Comparison of ENCODE assay signal across 1 cellular context in the genomic region with DNA sequence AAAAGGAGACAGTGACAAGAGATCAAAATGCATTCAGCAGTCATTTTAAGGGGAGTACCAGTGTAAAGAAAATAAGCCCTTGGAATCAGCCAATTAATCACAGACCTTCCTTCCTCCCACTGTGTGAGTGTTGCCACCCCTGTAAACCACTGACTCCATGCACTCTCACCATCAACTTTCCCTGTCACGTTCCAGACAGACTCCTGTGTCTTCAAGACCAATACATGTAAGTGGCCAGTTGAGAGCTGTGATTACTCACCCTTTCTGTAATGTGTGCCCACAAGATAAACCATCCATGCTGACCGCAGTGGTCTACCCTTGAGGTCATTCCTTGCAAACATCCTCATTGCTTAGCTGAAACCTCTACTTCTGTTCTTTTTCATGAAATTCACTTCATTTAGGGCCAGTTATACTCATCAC.
A peak's percentile ranks its signal among the peaks of the same experiment; 100 is the strongest.
TF ChIP-seq lines count a peak whose summit lies in the region.

No MANE protein-coding gene starts in this region.

TF ChIP-seq in HEK293, 187 proteins besides CTCF, POLR2A, EP300 and RAD21 (continued from another document):
- TF ChIP-seq, protein P1, sequence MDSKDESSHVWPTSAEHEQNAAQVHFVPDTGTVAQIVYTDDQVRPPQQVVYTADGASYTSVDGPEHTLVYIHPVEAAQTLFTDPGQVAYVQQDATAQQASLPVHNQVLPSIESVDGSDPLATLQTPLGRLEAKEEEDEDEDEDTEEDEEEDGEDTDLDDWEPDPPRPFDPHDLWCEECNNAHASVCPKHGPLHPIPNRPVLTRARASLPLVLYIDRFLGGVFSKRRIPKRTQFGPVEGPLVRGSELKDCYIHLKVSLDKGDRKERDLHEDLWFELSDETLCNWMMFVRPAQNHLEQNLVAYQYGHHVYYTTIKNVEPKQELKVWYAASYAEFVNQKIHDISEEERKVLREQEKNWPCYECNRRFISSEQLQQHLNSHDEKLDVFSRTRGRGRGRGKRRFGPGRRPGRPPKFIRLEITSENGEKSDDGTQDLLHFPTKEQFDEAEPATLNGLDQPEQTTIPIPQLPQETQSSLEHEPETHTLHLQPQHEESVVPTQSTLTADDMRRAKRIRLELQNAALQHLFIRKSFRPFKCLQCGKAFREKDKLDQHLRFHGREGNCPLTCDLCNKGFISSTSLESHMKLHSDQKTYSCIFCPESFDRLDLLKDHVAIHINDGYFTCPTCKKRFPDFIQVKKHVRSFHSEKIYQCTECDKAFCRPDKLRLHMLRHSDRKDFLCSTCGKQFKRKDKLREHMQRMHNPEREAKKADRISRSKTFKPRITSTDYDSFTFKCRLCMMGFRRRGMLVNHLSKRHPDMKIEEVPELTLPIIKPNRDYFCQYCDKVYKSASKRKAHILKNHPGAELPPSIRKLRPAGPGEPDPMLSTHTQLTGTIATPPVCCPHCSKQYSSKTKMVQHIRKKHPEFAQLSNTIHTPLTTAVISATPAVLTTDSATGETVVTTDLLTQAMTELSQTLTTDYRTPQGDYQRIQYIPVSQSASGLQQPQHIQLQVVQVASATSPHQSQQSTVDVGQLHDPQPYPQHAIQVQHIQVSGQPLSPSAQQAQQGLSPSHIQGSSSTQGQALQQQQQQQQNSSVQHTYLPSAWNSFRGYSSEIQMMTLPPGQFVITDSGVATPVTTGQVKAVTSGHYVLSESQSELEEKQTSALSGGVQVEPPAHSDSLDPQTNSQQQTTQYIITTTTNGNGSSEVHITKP (tag by site-specific recombination; IDR thresholded peaks at IDR 0.05), result peak; percentile 66
- no peak for TF ChIP-seq ZNF311 (tag by site-specific recombination; IDR thresholded peaks at IDR 0.05; ENCODE audit: borderline replicate concordance)
- no peak for TF ChIP-seq ZNF48 (tag by site-specific recombination; IDR thresholded peaks at IDR 0.05)
- no peak for TF ChIP-seq ZNF174 (tag by site-specific recombination; IDR thresholded peaks at IDR 0.05)
- no peak for TF ChIP-seq ZNF561 (tag by site-specific recombination; IDR thresholded peaks at IDR 0.05; ENCODE audit: borderline replicate concordance)
- TF ChIP-seq ZNF175 (tag by site-specific recombination; IDR thresholded peaks at IDR 0.05), result no peak
- TF ChIP-seq ZSCAN23 (tag by site-specific recombination; IDR thresholded peaks at IDR 0.05), result no peak
- TF ChIP-seq ZNF600 (tag by site-specific recombination; IDR thresholded peaks at IDR 0.05), result peak; percentile 47; the same call in 1 of the 2 replicates
- TF ChIP-seq, protein P2, sequence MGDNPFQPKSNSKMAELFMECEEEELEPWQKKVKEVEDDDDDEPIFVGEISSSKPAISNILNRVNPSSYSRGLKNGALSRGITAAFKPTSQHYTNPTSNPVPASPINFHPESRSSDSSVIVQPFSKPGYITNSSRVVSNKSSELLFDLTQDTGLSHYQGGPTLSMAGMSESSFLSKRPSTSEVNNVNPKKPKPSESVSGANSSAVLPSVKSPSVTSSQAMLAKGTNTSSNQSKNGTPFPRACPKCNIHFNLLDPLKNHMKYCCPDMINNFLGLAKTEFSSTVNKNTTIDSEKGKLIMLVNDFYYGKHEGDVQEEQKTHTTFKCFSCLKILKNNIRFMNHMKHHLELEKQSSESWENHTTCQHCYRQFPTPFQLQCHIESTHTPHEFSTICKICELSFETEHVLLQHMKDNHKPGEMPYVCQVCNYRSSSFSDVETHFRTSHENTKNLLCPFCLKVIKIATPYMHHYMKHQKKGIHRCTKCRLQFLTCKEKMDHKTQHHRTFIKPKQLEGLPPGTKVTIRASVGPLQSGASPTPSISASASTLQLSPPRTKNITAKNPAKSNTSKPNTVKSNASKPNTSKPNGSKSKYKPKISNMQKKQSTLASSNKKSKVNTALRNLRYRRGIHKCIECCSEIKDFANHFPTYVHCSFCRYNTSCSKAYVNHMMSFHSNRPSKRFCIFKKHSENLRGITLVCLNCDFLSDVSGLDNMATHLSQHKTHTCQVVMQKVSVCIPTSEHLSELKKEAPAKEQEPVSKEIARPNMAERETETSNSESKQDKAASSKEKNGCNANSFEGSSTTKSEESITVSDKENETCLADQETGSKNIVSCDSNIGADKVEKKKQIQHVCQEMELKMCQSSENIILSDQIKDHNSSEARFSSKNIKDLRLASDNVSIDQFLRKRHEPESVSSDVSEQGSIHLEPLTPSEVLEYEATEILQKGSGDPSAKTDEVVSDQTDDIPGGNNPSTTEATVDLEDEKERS (tag by site-specific recombination; IDR thresholded peaks at IDR 0.05), result no peak
- no peak for TF ChIP-seq ZBTB17 (tag by site-specific recombination; IDR thresholded peaks at IDR 0.05)
- TF ChIP-seq ZNF274 (IDR thresholded peaks at IDR 0.05; ENCODE audit: low read length), result no peak
- TF ChIP-seq ZNF274 (tag by site-specific recombination; IDR thresholded peaks at IDR 0.05; ENCODE audit: borderline replicate concordance), result no peak
- TF ChIP-seq, protein P3, sequence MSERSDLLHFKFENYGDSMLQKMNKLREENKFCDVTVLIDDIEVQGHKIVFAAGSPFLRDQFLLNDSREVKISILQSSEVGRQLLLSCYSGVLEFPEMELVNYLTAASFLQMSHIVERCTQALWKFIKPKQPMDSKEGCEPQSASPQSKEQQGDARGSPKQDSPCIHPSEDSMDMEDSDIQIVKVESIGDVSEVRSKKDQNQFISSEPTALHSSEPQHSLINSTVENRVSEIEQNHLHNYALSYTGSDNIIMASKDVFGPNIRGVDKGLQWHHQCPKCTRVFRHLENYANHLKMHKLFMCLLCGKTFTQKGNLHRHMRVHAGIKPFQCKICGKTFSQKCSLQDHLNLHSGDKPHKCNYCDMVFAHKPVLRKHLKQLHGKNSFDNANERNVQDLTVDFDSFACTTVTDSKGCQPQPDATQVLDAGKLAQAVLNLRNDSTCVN (tag by site-specific recombination; optimal IDR thresholded peaks at IDR 0.05), result no peak
- no peak for TF ChIP-seq ZNF16 (tag by site-specific recombination; IDR thresholded peaks at IDR 0.05; ENCODE audit: low read depth)
- no peak for TF ChIP-seq ZNF292 (tag by site-specific recombination; IDR thresholded peaks at IDR 0.05; ENCODE audit: borderline replicate concordance, low read depth)
- peak; percentile 97 for TF ChIP-seq WT1 (tag by site-specific recombination; IDR thresholded peaks at IDR 0.05)
- TF ChIP-seq ZNF433 (tag by site-specific recombination; IDR thresholded peaks at IDR 0.05; ENCODE audit: low read depth), result no peak
- TF ChIP-seq ZNF155 (tag by site-specific recombination; IDR thresholded peaks at IDR 0.05), result no peak
- TF ChIP-seq MZF1 (tag by site-specific recombination; IDR thresholded peaks at IDR 0.05; ENCODE audit: borderline replicate concordance), result no peak
- TF ChIP-seq KLF9 (tag by site-specific recombination; IDR thresholded peaks at IDR 0.05; ENCODE audit: low read depth), result no peak
- no peak for TF ChIP-seq GLIS2 (tag by site-specific recombination; IDR thresholded peaks at IDR 0.05)
- peak; percentile 43 for TF ChIP-seq GLIS1 (tag by site-specific recombination; IDR thresholded peaks at IDR 0.05)
